Comparison of ENCODE assay signal across 8 cellular contexts in genomic region chr17:28950017-28950751, GRCh38. TPM values are rescaled to one million over a fixed set of nuclear protein-coding genes. Genes with fewer than 3 reads are reported as not detected.
DNase-seq lines count a peak whose midpoint lies in the region; ATAC-seq lines count a peak whose summit lies in the region.

No MANE protein-coding gene starts in this region.

- H3K4me3 Mint-ChIP-seq in activated CD4-positive, alpha-beta memory T cell treated with anti-CD3 and anti-CD28 coated beads, Interleukin-2, amount 10 ng/mL, durations not matched to agents 7 days and 5 days = peak overlapping the region; percentile 94
- H3K4me3 Mint-ChIP-seq in effector memory CD8-positive, alpha-beta T cell = no peak overlapping the region

- H3K9me3 ChIP-seq in mesodermal cell (ENCODE audit: control insufficient read depth, low read length) = no peaks in the 10 kb centered on the region

- no peaks in the 10 kb centered on the region for H3K9me3 Mint-ChIP-seq in activated CD4-positive, alpha-beta memory T cell treated with anti-CD3 and anti-CD28 coated beads, Interleukin-2, amount 10 ng/mL, durations not matched to agents 7 days and 5 days
- no peaks in the 10 kb centered on the region for H3K9me3 Mint-ChIP-seq in effector memory CD8-positive, alpha-beta T cell

- DNase-seq in GDM1 (lab: John Stamatoyannopoulos, UW) (peak; percentile 10), NCI-H2171 (lab: John Stamatoyannopoulos, UW) (peak; percentile 61)
- DNase-seq in activated CD4-positive, alpha-beta memory T cell treated with anti-CD3 and anti-CD28 coated beads, Interleukin-2, amount 10 ng/mL, durations not matched to agents 7 days and 5 days = peak; percentile 61
- DNase-seq in effector memory CD8-positive, alpha-beta T cell = peak; percentile 50 to 55 (median 50)
- DNase-seq in stimulated activated CD8-positive, alpha-beta memory T cell treated with anti-CD3 and anti-CD28 coated beads, Interleukin-2, amount 100 ng/mL, for 1 hour (ENCODE audit: low read depth in 2 of 2) = peak; percentile 13 to 36

- peak overlapping the region; percentile 76 for H3K27ac ChIP-seq in mesodermal cell (ENCODE audit: low read depth, low read length, severe bottlenecking)

- H3K27me3 Mint-ChIP-seq in activated CD4-positive, alpha-beta memory T cell treated with anti-CD3 and anti-CD28 coated beads, Interleukin-2, amount 10 ng/mL, durations not matched to agents 7 days and 5 days = no peaks in the 10 kb centered on the region
- no peaks in the 10 kb centered on the region for H3K27me3 Mint-ChIP-seq in effector memory CD8-positive, alpha-beta T cell

- POLR2A ChIA-PET in activated CD4-positive, alpha-beta memory T cell treated with anti-CD3 and anti-CD28 coated beads, Interleukin-2, amount 10 ng/mL, durations not matched to agents 7 days and 5 days (lab: Charles Lee) = interaction anchor here (0.7 to 7.2 kb wide), 30 partner anchors 10 to 617 kb away, joined by 3 to 90 read pairs (median 5); partner anchors contain the start of genes ABHD15, BLTP2, DHRS13 and FAM222B

- peaks cover 31% of the 10 kb centered on the region for H3K36me3 ChIP-seq in mesodermal cell (ENCODE audit: control insufficient read depth, insufficient read depth, low read length)

- CTCF ChIA-PET in activated CD4-positive, alpha-beta memory T cell treated with anti-CD3 and anti-CD28 coated beads, Interleukin-2, amount 10 ng/mL, durations not matched to agents 7 days and 5 days (lab: Charles Lee) = interaction anchor here (0.6 to 6.6 kb wide), 13 partner anchors 16 to 1414 kb away, joined by 3 to 93 read pairs (median 5); partner anchors contain the start of genes DHRS13, FLOT2, NEK8 and RPL23A

- peaks cover 35% of the 10 kb centered on the region for H3K4me1 Mint-ChIP-seq in activated CD4-positive, alpha-beta memory T cell treated with anti-CD3 and anti-CD28 coated beads, Interleukin-2, amount 10 ng/mL, durations not matched to agents 7 days and 5 days
- peaks cover 31 to 34% of the 10 kb centered on the region in 2 donors for H3K4me1 Mint-ChIP-seq in effector memory CD8-positive, alpha-beta T cell (ENCODE audit: low read depth in 2 of 2)

- peak; percentile 2 for ATAC-seq in effector memory CD8-positive, alpha-beta T cell (replicated peaks)
- no peak for ATAC-seq in GM21526 (IDR thresholded peaks at IDR 0.05; ENCODE audit: low FRiP score, unreplicated experiment)
- ATAC-seq in HG02763 (IDR thresholded peaks at IDR 0.05; ENCODE audit: unreplicated experiment) = no peak

- WGBS in mesodermal cell (ENCODE audit: insufficient coverage in 2 of 2), 2 experiments = 0% methylated on average over 15 to 38 of the region's 43 CpGs

- H3K36me3 Mint-ChIP-seq in activated CD4-positive, alpha-beta memory T cell treated with anti-CD3 and anti-CD28 coated beads, Interleukin-2, amount 10 ng/mL, durations not matched to agents 7 days and 5 days (ENCODE audit: low read depth) = peaks cover 45% of the 10 kb centered on the region
- peaks cover 34% of the 10 kb centered on the region for H3K36me3 Mint-ChIP-seq in effector memory CD8-positive, alpha-beta T cell (ENCODE audit: insufficient read depth)

- peak overlapping the region; percentile 84 for H3K4me3 ChIP-seq in mesodermal cell (ENCODE audit: extremely low read depth, insufficient read depth, low read length, poor library complexity, severe bottlenecking)

- peak overlapping the region; percentile 94 for H3K27ac Mint-ChIP-seq in activated CD4-positive, alpha-beta memory T cell treated with anti-CD3 and anti-CD28 coated beads, Interleukin-2, amount 10 ng/mL, durations not matched to agents 7 days and 5 days
- peak overlapping the region in 1 of 2 donors; percentile 98 for H3K27ac Mint-ChIP-seq in effector memory CD8-positive, alpha-beta T cell

- H3K4me1 ChIP-seq in mesodermal cell (ENCODE audit: control insufficient read depth, insufficient read depth, low read length, poor library complexity, severe bottlenecking) = peaks cover 14% of the 10 kb centered on the region

RNA-seq across cellular contexts. Expression of gene PHF12, which starts 1.1 kb away (rescaled TPM):
- 10 to 100 TPM; 75.6 to 78.8 TPM for total RNA-seq in activated CD4-positive, alpha-beta memory T cell treated with anti-CD3 and anti-CD28 coated beads, Interleukin-2, amount 10 ng/mL, durations not matched to agents 7 days and 5 days
- polyA plus RNA-seq in mesodermal cell (2013, experiment 1 of 2) = 30.1 TPM
- 31.0 TPM for polyA plus RNA-seq in mesodermal cell (2013, experiment 2 of 2)

RNA-seq across cellular contexts. Expression of gene DHRS13, which starts 47.3 kb away (rescaled TPM):
- 10 to 100 TPM; 25.2 to 25.7 TPM for total RNA-seq in activated CD4-positive, alpha-beta memory T cell treated with anti-CD3 and anti-CD28 coated beads, Interleukin-2, amount 10 ng/mL, durations not matched to agents 7 days and 5 days
- 11.0 TPM for polyA plus RNA-seq in mesodermal cell (2013, experiment 1 of 2)
- 8.4 TPM for polyA plus RNA-seq in mesodermal cell (2013, experiment 2 of 2)

RNA-seq across cellular contexts. Expression of gene FLOT2, which starts 52.7 kb away (rescaled TPM):
- 100 to 1,000 TPM; 193 to 200 TPM for total RNA-seq in activated CD4-positive, alpha-beta memory T cell treated with anti-CD3 and anti-CD28 coated beads, Interleukin-2, amount 10 ng/mL, durations not matched to agents 7 days and 5 days
- 113 TPM for polyA plus RNA-seq in mesodermal cell (2013, experiment 1 of 2)
- 99.1 TPM for polyA plus RNA-seq in mesodermal cell (2013, experiment 2 of 2)

RNA-seq across cellular contexts. Expression of gene SEZ6, which starts 55.6 kb away (rescaled TPM):
- not detected for total RNA-seq in activated CD4-positive, alpha-beta memory T cell treated with anti-CD3 and anti-CD28 coated beads, Interleukin-2, amount 10 ng/mL, durations not matched to agents 7 days and 5 days
- 0.81 TPM for polyA plus RNA-seq in mesodermal cell (2013, experiment 1 of 2)
- 0.35 TPM for polyA plus RNA-seq in mesodermal cell (2013, experiment 2 of 2)

Comparison
In these comparisons a context has a peak if more than half of its experiments do, and no peak if none do; other contexts are left out.
1. DNase-seq: peak in every context shown above with its lines; median percentile 61 in NCI-H2171; 61 in activated CD4-positive, alpha-beta memory T cell treated with anti-CD3 and anti-CD28 coated beads, Interleukin-2, amount 10 ng/mL, durations not matched to agents 7 days and 5 days; 50 in effector memory CD8-positive, alpha-beta T cell; 24 in stimulated activated CD8-positive, alpha-beta memory T cell treated with anti-CD3 and anti-CD28 coated beads, Interleukin-2, amount 100 ng/mL, for 1 hour; 10 in GDM1.